In genomic region chr6:105765239-105765638, GRCh38 we compare ENCODE assay signal across 23 cellular contexts.
"Had no signal": no experiment of that assay in that cellular context is flagged by ENCODE, and none has a peak within 500 bp of the region (broad histone marks: within the 10 kb centered on the region; RNA-seq: fewer than 3 reads in every experiment).

No MANE protein-coding gene starts in this region.

- DNase-seq: hippocampal formation; kidney glomerular epithelial cell; left colon; left lung; midbrain; mucosa of descending colon; naive thymus-derived CD4-positive, alpha-beta T cell; ovary; right lobe of liver; stimulated activated CD4-positive, alpha-beta T cell treated with anti-CD3 and anti-CD28 coated beads, Interleukin-1b, Interleukin-23, amount 100 ng/mL, for 48 hours; stimulated activated CD4-positive, alpha-beta T cell treated with anti-CD3 and anti-CD28 coated beads, Interleukin-2, amount 100 ng/mL, for 48 hours; stimulated activated CD4-positive, alpha-beta T cell treated with anti-CD3 and anti-CD28 coated beads, Interleukin-4, amount 100 ng/mL, for 4 hours; stimulated activated CD8-positive, alpha-beta memory T cell treated with anti-CD3 and anti-CD28 coated beads, Interleukin-4, amount 100 ng/mL, for 48 hours; stimulated activated naive CD4-positive, alpha-beta T cell treated with Interleukin-2 at 50 U/mL for 16 hours; stimulated activated naive CD8-positive, alpha-beta T cell treated with anti-CD3 and anti-CD28 coated beads, Interleukin-15, amount 100 ng/mL, for 72 hours; substantia nigra; uterus had no signal

- H3K4me1 ChIP-seq: left lung, right atrium auricular region, uterus had no signal

- H3K27ac ChIP-seq: left lung, ovary, right atrium auricular region, right lobe of liver, tibial nerve, uterus had no signal

- H3K4me3 ChIP-seq: left lung, lung, mucosa of descending colon, ovary, right atrium auricular region, right lobe of liver, smooth muscle cell, tibial nerve, uterus had no signal

- H3K27me3 ChIP-seq: left lung, ovary, right atrium auricular region, right lobe of liver, tibial nerve, uterus had no signal

- ATAC-seq: left colon; left lung; mucosa of descending colon; naive thymus-derived CD4-positive, alpha-beta T cell; natural killer cell treated with Interleukin-12 subunit alpha and Interleukin-12 subunit beta and Interleukin-15 and Interleukin-18, amount 100 ng/mL, for 72 hours; right lobe of liver; stimulated activated memory B cell treated with anti-CD40 and anti-IgM and Interleukin-4, amounts not matched to agents 10 μg/mL and 1 μg/mL and 100 μg/mL, for 72 hours; stimulated activated naive CD8-positive, alpha-beta T cell treated with anti-CD3 and anti-CD28 coated beads, Interleukin-15, amount 100 ng/mL, for 72 hours had no signal

- H3K9me3 ChIP-seq: left lung, mucosa of descending colon, ovary, right atrium auricular region, right lobe of liver, tibial nerve, uterus had no signal

- H3K36me3 ChIP-seq: left lung, ovary, right atrium auricular region, right lobe of liver, tibial nerve, uterus had no signal
